In the genomic region with DNA sequence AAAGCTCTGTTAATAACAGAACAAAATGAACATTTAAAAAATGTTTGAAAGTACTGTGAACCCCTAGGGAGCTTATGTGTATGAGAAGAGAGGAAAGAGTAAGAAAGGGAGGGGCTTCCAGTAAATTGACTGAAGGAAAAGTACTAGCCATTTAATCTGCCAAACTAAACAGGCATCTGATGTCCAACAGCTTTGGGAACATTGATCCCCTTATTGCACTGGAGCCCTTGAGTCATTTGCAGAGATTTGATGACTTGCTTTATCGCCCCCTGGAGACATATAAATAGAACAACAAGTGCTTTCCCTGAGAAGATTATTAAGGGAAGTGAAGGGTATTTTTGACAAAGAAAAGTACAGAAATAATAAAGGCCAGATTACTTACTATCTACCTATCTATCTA, we compare ENCODE assay signal across 8 cellular contexts.
DNase-seq lines count a peak whose midpoint lies in the region; ATAC-seq and TF ChIP-seq lines count a peak whose summit lies in the region.

No MANE protein-coding gene starts in this region.

- H3K4me3 ChIP-seq in WERI-Rb-1 (ENCODE audit: low read depth, low read length) (no peak overlapping the region), right cardiac atrium (ENCODE audit: low read length) (no peak overlapping the region), tibial nerve (no peak overlapping the region)

- TF ChIP-seq CTCF in WERI-Rb-1 (IDR thresholded peaks at IDR 0.05; ENCODE audit: low read depth, low read length) = peak; percentile 38; the same call in 1 of the 2 replicates
- peak in 4 of 5 experiments; percentile 19 to 55 (median 34) for TF ChIP-seq CTCF in tibial nerve (IDR thresholded peaks at IDR 0.05)

- H3K9me3 ChIP-seq in WERI-Rb-1 (ENCODE audit: severe bottlenecking) (no peaks in the 10 kb centered on the region), right cardiac atrium (ENCODE audit: control insufficient read depth, low read length) (no peaks in the 10 kb centered on the region), tibial nerve (no peaks in the 10 kb centered on the region)

- WGBS in right cardiac atrium = 15% methylated on average over 1 of the region's 1 CpG
- WGBS in tibial nerve, 2 donors = 12 to 15% methylated on average over 1 of the region's 1 CpG

- H3K27me3 ChIP-seq in WERI-Rb-1 (ENCODE audit: insufficient read depth, low read depth, severe bottlenecking) = no peaks in the 10 kb centered on the region
- no peaks in the 10 kb centered on the region for H3K27me3 ChIP-seq in right cardiac atrium (ENCODE audit: control insufficient read depth, insufficient read depth)
- no peaks in the 10 kb centered on the region for H3K27me3 ChIP-seq in tibial nerve

- H3K4me1 ChIP-seq in right cardiac atrium (ENCODE audit: control insufficient read depth, insufficient read depth, low read length) (no peaks in the 10 kb centered on the region), tibial nerve (peaks cover 0 to 22% (median 0%) of the 10 kb centered on the region in 4 donors)

- TF ChIP-seq POLR2A in tibial nerve (IDR thresholded peaks at IDR 0.05) = no peak

- no peaks in the 10 kb centered on the region for H3K36me3 ChIP-seq in WERI-Rb-1
- no peaks in the 10 kb centered on the region for H3K36me3 ChIP-seq in tibial nerve

- peak; percentile 82 to 92 for TF ChIP-seq EP300 in tibial nerve (IDR thresholded peaks at IDR 0.05)

- intact Hi-C loops in right cardiac atrium (cut with DNase I) = no loop called here

- no peak overlapping the region for H3K27ac ChIP-seq in WERI-Rb-1
- no peak overlapping the region for H3K27ac ChIP-seq in right cardiac atrium (ENCODE audit: low read length)
- H3K27ac ChIP-seq in tibial nerve = peak overlapping the region in 3 of 4 donors; percentile 8 to 83 (median 51)

- peak; percentile 86 to 97 for ATAC-seq in right cardiac atrium
- no peak for ATAC-seq in GM18870 (IDR thresholded peaks at IDR 0.05; ENCODE audit: unreplicated experiment)

- peak in 2 of 3 experiments; percentile 4 to 30 for DNase-seq in NCI-H1417 (lab: John Stamatoyannopoulos, UW)
- no peak for DNase-seq in NCI-H1417 treated with DMSO at 0.1 percent for 48 hours (lab: John Stamatoyannopoulos, UW)
- peak; percentile 6 for DNase-seq in WERI-Rb-1
- DNase-seq in right cardiac atrium = no peak
- peak in 1 of 2 donors; percentile 53 for DNase-seq in tibial nerve (ENCODE audit: low spot score in 2 of 2)
- DNase-seq in NCI-H2081 (lab: John Stamatoyannopoulos, UW) = no peak
- DNase-seq in NCI-H1105 treated with DMSO at 0.1 percent for 48 hours (lab: John Stamatoyannopoulos, UW) = no peak

Comparison
In these comparisons a context has a peak if more than half of its experiments do, and no peak if none do; other contexts are left out.
1. DNase-seq: peak in NCI-H1417 (2 of 3) and WERI-Rb-1 (single experiment); none in NCI-H1417 treated with DMSO at 0.1 percent for 48 hours (single experiment), right cardiac atrium (0 of 3), NCI-H2081 (0 of 2) and NCI-H1105 treated with DMSO at 0.1 percent for 48 hours (single experiment).
2. H3K27ac ChIP-seq: peak in tibial nerve (3 of 4); none in WERI-Rb-1 (single experiment) and right cardiac atrium (single experiment).